9 cellular contexts compared by ENCODE assay signal in the genomic region with DNA sequence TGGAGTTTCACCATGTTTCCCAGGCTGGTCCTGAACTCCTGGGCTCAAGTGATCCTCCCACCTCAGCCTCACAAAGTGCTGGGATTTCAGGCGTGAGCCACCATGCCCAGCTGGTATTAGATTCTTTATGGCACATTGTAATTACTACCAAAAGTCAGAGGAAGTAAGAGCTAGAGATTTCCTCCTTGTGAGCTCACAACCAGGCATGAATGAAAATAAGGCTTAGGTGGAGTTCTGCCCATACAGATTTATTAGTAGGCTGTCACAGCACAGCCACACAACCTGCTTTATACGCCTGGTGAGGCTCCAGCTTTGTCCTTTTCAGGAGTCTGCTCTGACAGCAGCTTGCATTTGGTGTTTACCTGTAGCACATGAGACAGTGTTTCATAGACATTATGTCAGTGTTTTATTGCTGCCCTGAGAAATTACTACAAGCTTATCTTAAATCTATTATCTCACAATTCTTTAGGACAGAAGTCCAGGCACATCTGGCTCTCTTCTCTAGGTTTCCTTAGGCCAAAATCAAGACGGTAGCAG.
DNase-seq lines count a peak whose midpoint lies in the region; TF ChIP-seq lines count a peak whose summit lies in the region.
"Had no signal": no experiment of that assay in that cellular context is flagged by ENCODE, and none has a peak within 500 bp of the region (broad histone marks: within the 10 kb centered on the region; RNA-seq: fewer than 3 reads in every experiment).

No MANE protein-coding gene starts in this region.

- no peaks in the 10 kb centered on the region for H3K27me3 ChIP-seq in HL-60 (ENCODE audit: insufficient read depth, poor library complexity, severe bottlenecking)
- H3K27me3 ChIP-seq in esophagus muscularis mucosa = no peaks in the 10 kb centered on the region
- no peaks in the 10 kb centered on the region for H3K27me3 ChIP-seq in skeletal muscle tissue (ENCODE audit: control insufficient read depth in 3 of 3, insufficient read depth in 3 of 3, low read length in 3 of 3)
- H3K27me3 ChIP-seq in endodermal cell (ENCODE audit: control insufficient read depth, insufficient read depth, low read length, poor library complexity, severe bottlenecking) = no peaks in the 10 kb centered on the region
- H3K27me3 ChIP-seq: MG63 had no signal

- H3K27ac ChIP-seq in HL-60 (replicated peaks) = peak overlapping the region; percentile 33
- peak overlapping the region in 3 of 4 donors; percentile 30 to 61 (median 49) for H3K27ac ChIP-seq in esophagus muscularis mucosa (replicated peaks in 1 of 4)
- H3K27ac ChIP-seq in skeletal muscle tissue (ENCODE audit: low read depth, low read length) = peak overlapping the region; percentile 10
- no peak overlapping the region for H3K27ac ChIP-seq in endodermal cell (ENCODE audit: low read depth, low read length)

- TF ChIP-seq CTCF in HL-60 (IDR thresholded peaks at IDR 0.05; ENCODE audit: insufficient read depth, low read length) (no peak), esophagus muscularis mucosa (IDR thresholded peaks at IDR 0.05) (no peak), endodermal cell (conservative IDR thresholded peaks at IDR 0.05) (no peak)

- peaks cover 8% of the 10 kb centered on the region for H3K4me1 Mint-ChIP-seq in endodermal cell

- H3K27ac Mint-ChIP-seq in endodermal cell = no peak overlapping the region

- intact Hi-C loops in esophagus muscularis mucosa (cut with DNase I) = loop anchor here (5.0 kb wide), 1 partner anchor 158 kb away; a partner anchor contains a TSS

- no peaks in the 10 kb centered on the region for H3K27me3 Mint-ChIP-seq in endodermal cell (ENCODE audit: insufficient read depth)

- H3K36me3 ChIP-seq in esophagus muscularis mucosa (no peaks in the 10 kb centered on the region), skeletal muscle tissue (ENCODE audit: control insufficient read depth in 3 of 3, insufficient read depth in 3 of 3, low read length in 3 of 3) (no peaks in the 10 kb centered on the region), endodermal cell (ENCODE audit: control insufficient read depth, insufficient read depth, low read length) (peaks cover 25% of the 10 kb centered on the region)
- H3K36me3 ChIP-seq: MG63 had no signal

- TF ChIP-seq POLR2A in esophagus muscularis mucosa (IDR thresholded peaks at IDR 0.05; ENCODE audit: low read depth) = no peak

- TF ChIP-seq EP300 in esophagus muscularis mucosa (IDR thresholded peaks at IDR 0.05) = no peak

- DNase-seq in HL-60 (ENCODE audit: low read depth in 1 of 2, low spot score in 1 of 2) (no peak), SK-N-DZ (ENCODE audit: low spot score) (peak; percentile 22), esophagus muscularis mucosa (ENCODE audit: extremely low spot score) (no peak), HuH-7 (ENCODE audit: low spot score) (no peak), NAMALWA (ENCODE audit: low spot score) (no peak), endodermal cell (no peak)

- H3K9me3 ChIP-seq in esophagus muscularis mucosa (no peaks in the 10 kb centered on the region), skeletal muscle tissue (ENCODE audit: control insufficient read depth in 3 of 3, low read length in 3 of 3) (no peaks in the 10 kb centered on the region), endodermal cell (ENCODE audit: control insufficient read depth, low read length) (peaks cover 6% of the 10 kb centered on the region)
- H3K9me3 ChIP-seq: MG63 had no signal

- WGBS in esophagus muscularis mucosa = 45% methylated on average over 3 of the region's 3 CpGs
- 90 to 92% methylated on average over 2 to 3 of the region's 3 CpGs for WGBS in endodermal cell (ENCODE audit: insufficient coverage in 1 of 2, insufficient read length in 1 of 2), 2 experiments

- no peak overlapping the region for H3K4me3 Mint-ChIP-seq in endodermal cell

- H3K4me3 ChIP-seq in HL-60 (replicated peaks; ENCODE audit: insufficient read depth, low read length) (no peak overlapping the region), esophagus muscularis mucosa (no peak overlapping the region), skeletal muscle tissue (ENCODE audit: low read length in 3 of 3) (no peak overlapping the region), endodermal cell (ENCODE audit: low read length) (no peak overlapping the region)
- H3K4me3 ChIP-seq: GM12878, MG63 had no signal

- H3K9ac ChIP-seq in skeletal muscle tissue (ENCODE audit: low read depth in 1 of 3, low read length in 3 of 3) = no peak overlapping the region
- no peak overlapping the region for H3K9ac ChIP-seq in endodermal cell (ENCODE audit: extremely low read depth, low read length, poor library complexity, severe bottlenecking)

- no peaks in the 10 kb centered on the region for H3K36me3 Mint-ChIP-seq in endodermal cell (ENCODE audit: low read depth)

- H3K4me1 ChIP-seq in esophagus muscularis mucosa (peaks cover 47 to 68% (median 58%) of the 10 kb centered on the region in 4 donors), skeletal muscle tissue (ENCODE audit: control insufficient read depth in 3 of 3, insufficient read depth in 3 of 3, low read length in 3 of 3) (peaks cover 0 to 11% (median 5%) of the 10 kb centered on the region in 3 donors), endodermal cell (ENCODE audit: control insufficient read depth, insufficient read depth, low read length) (peaks cover 3% of the 10 kb centered on the region)

- no peaks in the 10 kb centered on the region for H3K9me3 Mint-ChIP-seq in endodermal cell
